In the genomic region with DNA sequence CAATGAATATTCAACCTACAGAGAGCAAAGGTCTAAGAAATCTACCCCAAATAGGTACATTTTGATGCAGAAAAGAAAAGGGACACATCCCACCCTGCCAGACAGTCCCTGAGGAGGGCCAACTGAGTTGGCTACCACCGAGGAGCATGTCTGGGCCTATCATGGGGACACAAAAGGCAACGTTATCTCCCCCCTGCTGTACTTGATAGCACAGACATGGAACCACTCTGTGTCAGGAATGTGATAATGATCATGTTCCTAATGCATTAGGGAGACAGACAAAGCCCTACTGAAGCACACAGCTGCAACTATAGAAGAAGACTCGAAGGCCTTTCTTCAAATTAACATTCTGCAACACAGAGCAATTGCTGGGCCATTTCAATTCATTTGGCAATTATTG, we compare ENCODE assay signal across 17 cellular contexts.
DNase-seq lines count a peak whose midpoint lies in the region; ATAC-seq, FAIRE-seq and TF ChIP-seq lines count a peak whose summit lies in the region.
"Had no signal": no experiment of that assay in that cellular context is flagged by ENCODE, and none has a peak within 500 bp of the region (broad histone marks: within the 10 kb centered on the region; RNA-seq: fewer than 3 reads in every experiment).

No MANE protein-coding gene starts in this region.

- CTCF ChIA-PET in H1 (lab: Charles Lee; ENCODE audit: partially characterized antibody) = interaction anchor here (1.2 kb wide), 1 partner anchor 19 kb away, joined by 3 read pairs; no protein-coding TSS in a partner anchor

- TF ChIP-seq CTCF in H1 (IDR thresholded peaks at IDR 0.05; ENCODE audit: control extremely low read depth in 1 of 3, insufficient read depth in 1 of 3, low read depth in 1 of 3, low read length in 3 of 3) (no peak), neural progenitor cell (IDR thresholded peaks at IDR 0.05) (no peak), tibial nerve (IDR thresholded peaks at IDR 0.05) (no peak)

- H3K36me3 Mint-ChIP-seq in neural progenitor cell = peaks cover 6% of the 10 kb centered on the region
- peaks cover 0 to 7% of the 10 kb centered on the region in 2 donors for H3K36me3 Mint-ChIP-seq in activated naive CD4-positive, alpha-beta T cell treated with anti-CD3 and anti-CD28 coated beads, Interleukin-2, amount 50 U/mL, for 72 hours
- H3K36me3 Mint-ChIP-seq: IgD-negative memory B cell had no signal

- POLR2A ChIA-PET in H1 (lab: Charles Lee; ENCODE audit: partially characterized antibody) = interaction anchor here (0.6 kb wide), 1 partner anchor 39 kb away, joined by 3 read pairs; no protein-coding TSS in a partner anchor

- H2BK5ac ChIP-seq in H1 (ENCODE audit: low read depth, low read length) = no peak overlapping the region

- H3K4me1 Mint-ChIP-seq in neural progenitor cell = peaks cover 47% of the 10 kb centered on the region

- TF ChIP-seq EP300 in H1 (IDR thresholded peaks at IDR 0.05; ENCODE audit: borderline replicate concordance in 1 of 2, low read depth in 2 of 2, low read length in 2 of 2) (no peak), tibial nerve (IDR thresholded peaks at IDR 0.05) (no peak)

- 63% methylated on average over 3 of the region's 3 CpGs; no CpG with 5 or more reads in 1 of the 2 experiments for WGBS in H1 (ENCODE audit: extremely low coverage in 1 of 2, insufficient coverage in 1 of 2, insufficient read length in 1 of 2, insufficient replicate concordance in 2 of 2, low coverage in 1 of 2, low lambda C conversion rate in 2 of 2, missing lambda C conversion rate in 1 of 2), 2 experiments
- 65 to 68% methylated on average over 3 of the region's 3 CpGs for WGBS in tibial nerve, 2 donors

- DNase-seq in ELF-1 (ENCODE audit: low read depth, low spot score) (peak; percentile 14), NCI-H146 (lab: John Stamatoyannopoulos, UW) (peak; percentile 83), H1 (ENCODE audit: low read depth in 1 of 2, low spot score in 2 of 2) (no peak), neural progenitor cell (ENCODE audit: low spot score) (peak; percentile 33), putamen (ENCODE audit: low spot score) (no peak), tibial nerve (ENCODE audit: low spot score in 2 of 2) (no peak)
- DNase-seq in activated naive CD4-positive, alpha-beta T cell treated with anti-CD3 and anti-CD28 coated beads, Interleukin-2, amount 50 U/mL, for 72 hours (ENCODE audit: low spot score in 2 of 2) = no peak
- DNase-seq: DMS 273 treated with DMSO at 0.1 percent for 48 hours; H9; NCI-H187; NCI-H2171 treated with DMSO at 0.1 percent for 48 hours; NCI-H524; NK-92 treated with Interleukin-12 subunit alpha and Interleukin-12 subunit beta, amount 100 ng/mL, for 24 hours; PC-3 had no signal

- no peak overlapping the region for H3K27ac ChIP-seq in H1 (ENCODE audit: low read depth, low read length)
- H3K27ac ChIP-seq in neural progenitor cell = no peak overlapping the region
- H3K27ac ChIP-seq in tibial nerve = no peak overlapping the region
- H3K27ac ChIP-seq: BLaER1, SK-N-MC had no signal

- no peak overlapping the region for H2AFZ ChIP-seq in H1 (ENCODE audit: low read length)
- no peak overlapping the region for H2AFZ ChIP-seq in neural progenitor cell (replicated peaks)

- H4K8ac ChIP-seq in H1 (ENCODE audit: extremely low read depth, insufficient read depth, low read length) = no peak overlapping the region

- no peak for TF ChIP-seq POLR2A in H1 (IDR thresholded peaks at IDR 0.05; ENCODE audit: control extremely low read depth in 1 of 2, low read depth in 2 of 2, low read length in 2 of 2)
- TF ChIP-seq POLR2A in tibial nerve (IDR thresholded peaks at IDR 0.05) = no peak

- no peak overlapping the region for H3K9ac ChIP-seq in H1 (replicated peaks in 1 of 4; ENCODE audit: extremely low read depth in 1 of 4, low read depth in 3 of 4, low read length in 3 of 4)
- no peak overlapping the region for H3K9ac ChIP-seq in neural progenitor cell
- H3K9ac ChIP-seq: BLaER1 had no signal

- no peaks in the 10 kb centered on the region for H3K79me2 ChIP-seq in H1 (ENCODE audit: control insufficient read depth in 1 of 2, insufficient read depth in 2 of 2, low read length in 2 of 2)
- H3K79me2 ChIP-seq in neural progenitor cell (ENCODE audit: low read depth) = no peaks in the 10 kb centered on the region

- H3K27me3 ChIP-seq in H1 (replicated peaks in 1 of 4; ENCODE audit: control insufficient read depth in 3 of 4, extremely low read depth in 1 of 4, insufficient read depth in 3 of 4, low read length in 3 of 4) (0 out of 7 replicates have a peak, but pooled peaks cover 0 to 3% (median 0%) of the 10 kb centered on the region in 4 experiments), neural progenitor cell (no peaks in the 10 kb centered on the region), tibial nerve (no peaks in the 10 kb centered on the region)
- H3K27me3 ChIP-seq: BLaER1 had no signal

- no peak overlapping the region for H2AK5ac ChIP-seq in H1 (ENCODE audit: low read depth, low read length)

- H3K9me3 ChIP-seq in H1 (ENCODE audit: insufficient read depth in 2 of 2, low read depth in 1 of 2, low read length in 1 of 2) = no peaks in the 10 kb centered on the region
- no peaks in the 10 kb centered on the region for H3K9me3 ChIP-seq in neural progenitor cell (ENCODE audit: low read depth)
- no peaks in the 10 kb centered on the region for H3K9me3 ChIP-seq in tibial nerve
- H3K9me3 ChIP-seq: BLaER1 had no signal

- no peak overlapping the region for H3K4me2 ChIP-seq in H1 (ENCODE audit: insufficient read depth in 1 of 2, low read depth in 2 of 2, low read length in 2 of 2)
- peak overlapping the region; percentile 10 for H3K4me2 ChIP-seq in neural progenitor cell
- H3K4me2 ChIP-seq: BLaER1 had no signal

- H3K23me2 ChIP-seq in H1 (ENCODE audit: low read depth, low read length) = no peaks in the 10 kb centered on the region

- H2BK12ac ChIP-seq in H1 (ENCODE audit: low read depth, low read length) = no peak overlapping the region

- H3K14ac ChIP-seq in H1 (ENCODE audit: insufficient read length) = no peak overlapping the region

- no peaks in the 10 kb centered on the region for H3K36me3 ChIP-seq in H1 (ENCODE audit: control insufficient read depth in 2 of 4, insufficient read depth in 4 of 4, low read length in 3 of 4)
- H3K36me3 ChIP-seq in neural progenitor cell = no peaks in the 10 kb centered on the region
- H3K36me3 ChIP-seq in tibial nerve = no peaks in the 10 kb centered on the region
- H3K36me3 ChIP-seq: BLaER1 had no signal

- no peak overlapping the region for H3K23ac ChIP-seq in H1 (ENCODE audit: insufficient read length)

- no peak overlapping the region for H4K5ac ChIP-seq in H1 (ENCODE audit: insufficient read length, low read depth, low read length)

- no peaks in the 10 kb centered on the region for H3K79me1 ChIP-seq in H1 (ENCODE audit: low read depth, low read length)

- no peak overlapping the region for H3K56ac ChIP-seq in H1 (replicated peaks; ENCODE audit: insufficient read length, low read depth, low read length)

- H4K91ac ChIP-seq in H1 (replicated peaks; ENCODE audit: insufficient read length, low read length) = peak overlapping the region; percentile 32

- H3K4me3 ChIP-seq in H1 (ENCODE audit: extremely low read depth in 1 of 4, insufficient read depth in 2 of 4, low read depth in 3 of 4, low read length in 4 of 4) (no peak overlapping the region), neural progenitor cell (no peak overlapping the region), tibial nerve (no peak overlapping the region)
- H3K4me3 ChIP-seq: BLaER1, SK-N-MC had no signal

- no peaks in the 10 kb centered on the region for H4K20me1 ChIP-seq in H1 (replicated peaks in 1 of 2; ENCODE audit: control insufficient read depth in 1 of 2, insufficient read depth in 2 of 2, low read length in 2 of 2)
- no peaks in the 10 kb centered on the region for H4K20me1 ChIP-seq in neural progenitor cell (ENCODE audit: low read depth)
- H4K20me1 ChIP-seq: BLaER1 had no signal

- H2BK20ac ChIP-seq in H1 (ENCODE audit: low read length) = no peak overlapping the region

- no peak for TF ChIP-seq RAD21 in H1 (IDR thresholded peaks at IDR 0.05 in 1 of 2, conservative IDR thresholded peaks at IDR 0.05 in 1 of 2; ENCODE audit: low read depth in 2 of 2, low read length in 2 of 2)

- peaks cover 17% of the 10 kb centered on the region for H3K9me3 Mint-ChIP-seq in neural progenitor cell
- peaks cover 0 to 8% of the 10 kb centered on the region in 2 donors for H3K9me3 Mint-ChIP-seq in activated naive CD4-positive, alpha-beta T cell treated with anti-CD3 and anti-CD28 coated beads, Interleukin-2, amount 50 U/mL, for 72 hours

- no peak overlapping the region for H3K18ac ChIP-seq in H1 (ENCODE audit: extremely low read depth, low read length)

- no peak overlapping the region for H3K4me3 Mint-ChIP-seq in neural progenitor cell
- H3K4me3 Mint-ChIP-seq: H9, IgD-negative memory B cell had no signal

- peaks cover 14% of the 10 kb centered on the region for H3F3A ChIP-seq in neural progenitor cell (ENCODE audit: low read depth)

- FAIRE-seq in H1 (lab: Jason Lieb, UNC) = no peak

- peaks cover 5% of the 10 kb centered on the region for H3K27me3 Mint-ChIP-seq in neural progenitor cell (ENCODE audit: insufficient read depth, low read depth)

- H2BK120ac ChIP-seq in H1 (replicated peaks; ENCODE audit: low read depth, low read length) = no peak overlapping the region

- no peak overlapping the region for H3K4ac ChIP-seq in H1 (replicated peaks; ENCODE audit: insufficient read length, low read depth, low read length)

- no peak overlapping the region for H3K27ac Mint-ChIP-seq in neural progenitor cell
- H3K27ac Mint-ChIP-seq in activated naive CD4-positive, alpha-beta T cell treated with anti-CD3 and anti-CD28 coated beads, Interleukin-2, amount 50 U/mL, for 72 hours = no peak overlapping the region

- H3K4me1 ChIP-seq in H1 (replicated peaks in 1 of 4; ENCODE audit: control insufficient read depth in 3 of 4, insufficient read depth in 4 of 4, low read length in 3 of 4) = peaks cover 0 to 3% (median 0%) of the 10 kb centered on the region in 4 experiments; a peak in 1 of 7 replicates
- H3K4me1 ChIP-seq in neural progenitor cell = peaks cover 28% of the 10 kb centered on the region
- H3K4me1 ChIP-seq in tibial nerve = peaks cover 0 to 5% (median 0%) of the 10 kb centered on the region in 4 donors

- ATAC-seq in activated naive CD4-positive, alpha-beta T cell treated with anti-CD3 and anti-CD28 coated beads, Interleukin-2, amount 50 U/mL, for 72 hours = no peak
- ATAC-seq: PC-3 had no signal

- no peak overlapping the region for H2BK15ac ChIP-seq in H1 (ENCODE audit: low read length)

TF ChIP-seq in H1, 55 proteins besides CTCF, POLR2A, EP300 and RAD21:
- no peak for TF ChIP-seq CEBPB (IDR thresholded peaks at IDR 0.05; ENCODE audit: low read depth, low read length)
- TF ChIP-seq JUN (IDR thresholded peaks at IDR 0.05; ENCODE audit: low read depth, low read length) = no peak
- TF ChIP-seq HDAC6 (IDR thresholded peaks at IDR 0.05; ENCODE audit: low read depth, low read length) = no peak
- no peak for TF ChIP-seq GTF2F1 (IDR thresholded peaks at IDR 0.05; ENCODE audit: borderline replicate concordance, low read depth, low read length)
- TF ChIP-seq TEAD4 (IDR thresholded peaks at IDR 0.05; ENCODE audit: low read depth, low read length) = peak; percentile 51; the same call in 1 of the 2 replicates

Comparison
In these comparisons a context has a peak if more than half of its experiments do, and no peak if none do; other contexts are left out.
1. DNase-seq: peak in ELF-1 (single experiment), NCI-H146 (single experiment) and neural progenitor cell (single experiment); none in H1 (0 of 2), putamen (single experiment), activated naive CD4-positive, alpha-beta T cell treated with anti-CD3 and anti-CD28 coated beads, Interleukin-2, amount 50 U/mL, for 72 hours (0 of 2) and tibial nerve (0 of 2).